ENCODE assay signal across 8 cellular contexts in the genomic region with DNA sequence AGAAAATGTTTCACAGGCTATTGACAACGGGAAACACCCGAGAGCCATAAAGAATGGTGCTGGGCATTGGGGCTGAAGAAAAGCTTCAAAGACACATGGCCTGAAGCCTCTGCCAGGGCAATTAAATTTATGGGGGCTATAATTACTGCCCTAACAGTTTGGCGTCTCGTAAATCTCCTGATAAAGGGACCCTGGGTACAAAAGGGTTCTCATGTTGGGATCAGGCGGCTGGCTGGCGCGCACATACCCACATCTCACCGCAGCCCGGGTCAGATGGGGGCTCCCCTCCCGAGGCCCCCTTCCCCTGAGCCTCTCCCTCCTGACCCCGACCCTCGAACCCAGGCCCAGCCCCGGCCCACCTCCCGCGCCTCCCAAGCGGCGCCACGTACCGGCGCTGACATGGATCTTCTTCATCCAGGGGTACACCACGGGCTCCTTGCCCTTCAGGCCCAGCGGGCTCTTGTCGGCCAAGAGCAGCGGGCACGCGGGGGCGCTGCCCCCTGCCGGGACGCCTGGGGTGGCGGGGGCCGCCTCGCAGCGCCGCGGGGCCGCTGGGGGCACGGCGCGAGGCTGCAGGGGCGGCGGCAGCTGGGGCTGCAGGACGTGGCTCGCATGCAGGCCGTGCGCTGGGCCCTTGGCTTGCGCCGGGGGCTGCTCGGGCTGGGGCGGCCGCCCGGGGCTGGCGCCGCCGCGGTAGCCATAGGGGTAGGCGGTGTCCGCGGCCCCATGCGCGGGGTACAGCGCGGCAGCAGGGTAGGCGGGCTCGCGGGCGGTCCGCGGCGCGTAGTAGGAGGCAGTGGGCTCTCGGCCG. TPM values are rescaled to one million over a fixed set of nuclear protein-coding genes. Genes with fewer than 3 reads are reported as not detected.
DNase-seq lines count a peak whose midpoint lies in the region; ATAC-seq and TF ChIP-seq lines count a peak whose summit lies in the region.

No MANE protein-coding gene starts in this region.

- H3K4me3 ChIP-seq in CD8-positive, alpha-beta memory T cell (ENCODE audit: low read length), result no peak overlapping the region
- H3K4me3 ChIP-seq in esophagus muscularis mucosa (peak overlapping the region; percentile 81 to 94 (median 89)), neuron (ENCODE audit: low read length) (no peak overlapping the region)

- WGBS in esophagus muscularis mucosa, result 50% methylated on average over 9 of the region's 72 CpGs

- H3K27me3 Mint-ChIP-seq in CD8-positive, alpha-beta memory T cell, result peaks cover 46 to 81% of the 10 kb centered on the region in 2 donors

- H3K27me3 ChIP-seq in CD8-positive, alpha-beta memory T cell (ENCODE audit: insufficient read depth, low read length, poor library complexity, severe bottlenecking), result peaks cover 5% of the 10 kb centered on the region
- H3K27me3 ChIP-seq in esophagus muscularis mucosa, result no peaks in the 10 kb centered on the region
- peaks cover 95% of the 10 kb centered on the region for H3K27me3 ChIP-seq in neuron (ENCODE audit: insufficient read depth, low read length)

- intact Hi-C loops in esophagus muscularis mucosa (cut with DNase I), result no loop called here

- DNase-seq in CD8-positive, alpha-beta memory T cell, result peak in 1 of 5 donors; percentile 23
- peak; percentile 55 for DNase-seq in NCI-H226
- no peak for DNase-seq in esophagus muscularis mucosa (ENCODE audit: extremely low spot score)
- DNase-seq in NCI-H345 (lab: John Stamatoyannopoulos, UW), result no peak
- no peak for DNase-seq in retina
- no peak for DNase-seq in GM13977 (ENCODE audit: low spot score)

- TF ChIP-seq POLR2A in esophagus muscularis mucosa (IDR thresholded peaks at IDR 0.05; ENCODE audit: low read depth), result no peak

- H3K9me3 ChIP-seq in CD8-positive, alpha-beta memory T cell (ENCODE audit: low read length), result no peaks in the 10 kb centered on the region
- H3K9me3 ChIP-seq in esophagus muscularis mucosa (no peaks in the 10 kb centered on the region), neuron (ENCODE audit: low read length) (peaks cover 4% of the 10 kb centered on the region)

- CTCF ChIA-PET in CD8-positive, alpha-beta memory T cell (lab: Charles Lee), result interaction anchor here (2.8 kb wide), 1 partner anchor 21 kb away, joined by 11 read pairs; no protein-coding TSS in a partner anchor

- TF ChIP-seq CTCF in esophagus muscularis mucosa (IDR thresholded peaks at IDR 0.05) (peak; percentile 37 to 49 (median 41)), GM13977 (IDR thresholded peaks at IDR 0.05; ENCODE audit: extremely low read depth, insufficient read depth, missing control alignments) (no peak)

- no peak overlapping the region for H3K27ac ChIP-seq in CD8-positive, alpha-beta memory T cell (ENCODE audit: low read depth, low read length)
- peak overlapping the region; percentile 96 to 100 (median 99) for H3K27ac ChIP-seq in esophagus muscularis mucosa (replicated peaks in 1 of 4)

- H3K9me3 Mint-ChIP-seq in CD8-positive, alpha-beta memory T cell, result no peaks in the 10 kb centered on the region

- H3K27ac Mint-ChIP-seq in CD8-positive, alpha-beta memory T cell, result no peak overlapping the region

- H3K4me1 Mint-ChIP-seq in CD8-positive, alpha-beta memory T cell, result peaks cover 0 to 3% (median 0%) of the 10 kb centered on the region in 3 donors

- H3K36me3 Mint-ChIP-seq in CD8-positive, alpha-beta memory T cell, result no peaks in the 10 kb centered on the region

- in situ Hi-C loops in GM13977 (cut with MboI; ENCODE audit: low pct_unique_long_range_greater_than_20kb, low sequenced_read_pairs, unreplicated experiment), result no loop called here

- peaks cover 6% of the 10 kb centered on the region for H3K4me1 ChIP-seq in CD8-positive, alpha-beta memory T cell (ENCODE audit: insufficient read depth, low read length)
- H3K4me1 ChIP-seq in esophagus muscularis mucosa (peaks cover 8 to 85% (median 83%) of the 10 kb centered on the region in 4 donors), neuron (ENCODE audit: insufficient read depth, low read length) (no peaks in the 10 kb centered on the region)

- TF ChIP-seq EP300 in esophagus muscularis mucosa (IDR thresholded peaks at IDR 0.05), result no peak

- no peaks in the 10 kb centered on the region for H3K36me3 ChIP-seq in CD8-positive, alpha-beta memory T cell (ENCODE audit: insufficient read depth, low read length)
- H3K36me3 ChIP-seq in esophagus muscularis mucosa, result no peaks in the 10 kb centered on the region
- no peaks in the 10 kb centered on the region for H3K36me3 ChIP-seq in neuron (ENCODE audit: insufficient read depth, low read length)

- peak overlapping the region; percentile 42 for H2AFZ ChIP-seq in neuron (ENCODE audit: low read depth, low read length)

- no peak for ATAC-seq in GM19328 (IDR thresholded peaks at IDR 0.05; ENCODE audit: unreplicated experiment)

- H3K4me3 Mint-ChIP-seq in CD8-positive, alpha-beta memory T cell, result peak overlapping the region in 5 of 7 donors; percentile 46 to 71 (median 54)

- POLR2A ChIA-PET in CD8-positive, alpha-beta memory T cell (lab: Charles Lee), result no interaction called here

RNA-seq across cellular contexts. Expression of gene HOXA4, which starts 0.6 kb away (rescaled TPM):
- total RNA-seq in CD8-positive, alpha-beta memory T cell, result under 1 TPM in 1 of 2 experiments, not detected in 1; 0.11 TPM
- 0.20 TPM for polyA plus RNA-seq in CD8-positive, alpha-beta memory T cell
- 10 to 100 TPM; 12.5 to 26.8 (median 18.1) TPM for total RNA-seq in esophagus muscularis mucosa

RNA-seq across cellular contexts. Expression of gene HOXA5, which starts 13.5 kb away (rescaled TPM):
- not detected for total RNA-seq in CD8-positive, alpha-beta memory T cell
- polyA plus RNA-seq in CD8-positive, alpha-beta memory T cell, result not detected
- 10 to 100 TPM in 3 of 4 donors, 1 to 10 TPM in 1; 7.8 to 24.8 (median 14.7) TPM for total RNA-seq in esophagus muscularis mucosa

RNA-seq across cellular contexts. Expression of gene HOXA6, which starts 17.6 kb away (rescaled TPM):
- total RNA-seq in CD8-positive, alpha-beta memory T cell, result not detected
- polyA plus RNA-seq in CD8-positive, alpha-beta memory T cell, result not detected
- under 1 TPM in 2 of 4 donors, not detected in 2; 0.66 to 0.92 TPM for total RNA-seq in esophagus muscularis mucosa

RNA-seq across cellular contexts. Expression of gene HOXA3, which starts 22.4 kb away (rescaled TPM):
- total RNA-seq in CD8-positive, alpha-beta memory T cell, result not detected
- polyA plus RNA-seq in CD8-positive, alpha-beta memory T cell, result not detected
- 10 to 100 TPM; 10.2 to 16.6 (median 13.8) TPM for total RNA-seq in esophagus muscularis mucosa

RNA-seq across cellular contexts. Expression of gene HOXA7, which starts 26.5 kb away (rescaled TPM):
- not detected for total RNA-seq in CD8-positive, alpha-beta memory T cell
- polyA plus RNA-seq in CD8-positive, alpha-beta memory T cell, result not detected
- 1 to 10 TPM in 1 of 4 donors, under 1 TPM in 3; 0.33 to 1.7 (median 0.49) TPM for total RNA-seq in esophagus muscularis mucosa

Comparison
In these comparisons a context has a peak if more than half of its experiments do, and no peak if none do; other contexts are left out.
1. H3K4me3 ChIP-seq: peak in esophagus muscularis mucosa (4 of 4); none in CD8-positive, alpha-beta memory T cell (single experiment) and neuron (single experiment).
2. RNA of gene HOXA4, which starts 0.6 kb away (total RNA-seq): 12.5 to 26.8 TPM in esophagus muscularis mucosa; 0.11 TPM in CD8-positive, alpha-beta memory T cell; every median in the first group is over 10 times any median in the second.
3. RNA of gene HOXA5, which starts 13.5 kb away (total RNA-seq): 7.8 to 24.8 TPM in esophagus muscularis mucosa; not detected in CD8-positive, alpha-beta memory T cell; every median in the first group is over 4 times any median in the second.